ENCODE assay signal across 1 cellular context in the genomic region with DNA sequence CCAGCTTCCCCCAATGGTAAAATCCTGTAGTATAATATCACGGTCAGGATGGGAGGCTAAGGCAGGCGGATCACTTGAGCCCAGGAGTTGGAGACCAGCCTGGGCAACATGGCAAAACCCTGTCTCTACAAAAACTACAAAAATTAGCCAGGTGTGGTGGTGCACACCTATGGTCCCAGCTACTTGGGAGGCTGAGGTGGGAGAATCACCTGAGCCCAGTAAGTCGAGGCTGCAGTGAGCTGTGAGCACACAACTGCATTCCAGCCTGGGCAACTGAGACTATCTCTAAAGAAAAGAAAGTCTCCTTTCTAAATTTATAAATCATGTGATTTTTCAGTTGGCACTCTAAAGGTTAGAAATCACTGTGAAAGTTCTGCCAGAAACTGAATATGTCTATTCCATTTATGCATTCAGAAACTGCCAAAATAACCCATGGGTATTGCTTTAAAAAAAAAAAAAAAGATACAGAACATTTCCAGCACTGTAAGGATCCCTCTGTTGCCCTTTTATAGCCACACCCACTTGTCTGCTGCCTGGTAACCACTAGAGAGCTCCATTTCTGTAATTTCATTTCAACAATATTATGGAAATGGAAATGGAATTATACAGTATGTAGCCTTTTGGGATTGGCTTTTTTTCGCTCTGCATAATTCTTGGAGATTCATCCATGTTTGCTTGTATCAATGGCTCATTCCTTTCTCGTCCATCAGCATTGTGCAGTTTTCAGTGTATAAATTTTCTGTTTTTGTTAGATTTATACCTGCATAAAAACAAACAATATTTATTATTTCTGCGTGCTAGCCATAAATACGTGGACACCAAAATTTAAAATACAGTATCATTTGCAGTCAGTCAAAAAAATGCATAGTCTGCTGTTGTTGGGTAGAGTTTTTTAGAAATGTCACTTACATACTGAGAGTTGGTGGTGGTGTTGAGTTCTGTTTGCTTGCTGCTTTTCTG.
TF ChIP-seq lines count a peak whose summit lies in the region.

No MANE protein-coding gene starts in this region.

TF ChIP-seq in endothelial cell of umbilical vein, 7 proteins besides CTCF, POLR2A, EP300 and RAD21:
- TF ChIP-seq EZH2 (IDR thresholded peaks at IDR 0.05; ENCODE audit: borderline replicate concordance, low read depth, low read length, severe bottlenecking) (no peak), GATA2 (IDR thresholded peaks at IDR 0.05; ENCODE audit: insufficient read depth, insufficient read length, low read depth, low read length) (no peak), JUN (IDR thresholded peaks at IDR 0.05; ENCODE audit: borderline replicate concordance, insufficient read depth, insufficient read length, low read depth) (no peak), MYC (IDR thresholded peaks at IDR 0.05; ENCODE audit: low read depth, low read length) (no peak), FOS (IDR thresholded peaks at IDR 0.05; ENCODE audit: borderline replicate concordance, insufficient read depth, low read length) (no peak), POLR2AphosphoS5 (IDR thresholded peaks at IDR 0.05; ENCODE audit: insufficient read depth, low read depth, low read length) (no peak)
- TF ChIP-seq, protein P1, sequence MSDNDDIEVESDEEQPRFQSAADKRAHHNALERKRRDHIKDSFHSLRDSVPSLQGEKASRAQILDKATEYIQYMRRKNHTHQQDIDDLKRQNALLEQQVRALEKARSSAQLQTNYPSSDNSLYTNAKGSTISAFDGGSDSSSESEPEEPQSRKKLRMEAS (IDR thresholded peaks at IDR 0.05; ENCODE audit: insufficient read depth, insufficient read length), result no peak
